In genomic region chr12:31732926-31733548, GRCh38 we compare ENCODE assay signal across 1 cellular context.
TF ChIP-seq lines count a peak whose summit lies in the region.

No MANE protein-coding gene starts in this region.

TF ChIP-seq in WTC11, 78 proteins besides CTCF, POLR2A, EP300 and RAD21 (continued from another document):
- TF ChIP-seq ZNF121 (CRISPR knock-in tag; IDR thresholded peaks at IDR 0.05) (no peak), FOXP1 (CRISPR knock-in tag; IDR thresholded peaks at IDR 0.05; ENCODE audit: borderline replicate concordance) (no peak), ZNF396 (CRISPR knock-in tag; IDR thresholded peaks at IDR 0.05; ENCODE audit: borderline replicate concordance) (no peak)
